In the genomic region with DNA sequence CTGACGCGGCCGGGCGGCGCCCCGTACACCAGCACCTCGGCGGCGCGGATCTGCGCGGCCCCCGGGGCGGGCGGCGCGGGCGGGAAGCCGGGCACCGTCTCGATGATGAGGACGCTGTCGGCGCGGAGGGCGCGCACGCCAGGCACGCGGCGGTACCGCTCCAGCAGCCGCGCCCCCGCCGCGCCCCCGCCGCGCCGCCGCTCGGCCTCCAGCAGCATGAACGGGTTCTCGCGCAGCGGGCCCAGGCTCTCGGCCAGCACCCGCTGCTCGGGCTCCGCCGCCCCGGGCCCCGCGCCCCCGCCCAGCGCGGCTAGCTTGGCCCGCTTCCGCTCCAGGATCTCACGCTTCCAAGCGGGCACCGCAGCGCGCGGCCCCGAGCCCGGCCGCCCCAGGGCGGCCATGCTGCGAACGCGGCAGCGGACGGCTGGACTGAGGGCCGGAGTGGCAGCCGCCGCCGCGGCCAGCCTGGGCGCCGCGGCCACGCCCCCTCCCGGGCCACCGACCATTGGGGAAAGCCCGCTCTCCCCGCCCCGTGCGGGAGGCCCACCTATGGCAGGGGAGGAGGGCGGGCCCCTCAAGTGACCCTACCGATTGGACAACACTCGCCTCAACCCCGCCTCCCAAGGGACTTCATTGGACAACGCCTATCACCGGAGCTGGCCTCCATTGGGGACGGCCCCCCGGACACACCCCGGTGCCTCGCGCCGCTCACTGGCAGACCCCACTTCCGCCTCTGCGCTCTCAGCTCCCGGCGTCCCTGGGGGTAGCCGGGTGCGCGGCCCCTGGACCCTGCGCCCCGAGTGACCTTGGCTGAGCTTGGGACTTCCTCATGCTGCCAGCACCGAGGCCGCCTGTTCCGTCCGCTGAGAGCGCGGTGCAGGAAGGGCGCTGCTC, we compare ENCODE assay signal across 8 cellular contexts. TPM values are rescaled to one million over a fixed set of nuclear protein-coding genes. Genes with fewer than 3 reads are reported as not detected.
DNase-seq lines count a peak whose midpoint lies in the region; ATAC-seq and TF ChIP-seq lines count a peak whose summit lies in the region.

A gene with protein sequence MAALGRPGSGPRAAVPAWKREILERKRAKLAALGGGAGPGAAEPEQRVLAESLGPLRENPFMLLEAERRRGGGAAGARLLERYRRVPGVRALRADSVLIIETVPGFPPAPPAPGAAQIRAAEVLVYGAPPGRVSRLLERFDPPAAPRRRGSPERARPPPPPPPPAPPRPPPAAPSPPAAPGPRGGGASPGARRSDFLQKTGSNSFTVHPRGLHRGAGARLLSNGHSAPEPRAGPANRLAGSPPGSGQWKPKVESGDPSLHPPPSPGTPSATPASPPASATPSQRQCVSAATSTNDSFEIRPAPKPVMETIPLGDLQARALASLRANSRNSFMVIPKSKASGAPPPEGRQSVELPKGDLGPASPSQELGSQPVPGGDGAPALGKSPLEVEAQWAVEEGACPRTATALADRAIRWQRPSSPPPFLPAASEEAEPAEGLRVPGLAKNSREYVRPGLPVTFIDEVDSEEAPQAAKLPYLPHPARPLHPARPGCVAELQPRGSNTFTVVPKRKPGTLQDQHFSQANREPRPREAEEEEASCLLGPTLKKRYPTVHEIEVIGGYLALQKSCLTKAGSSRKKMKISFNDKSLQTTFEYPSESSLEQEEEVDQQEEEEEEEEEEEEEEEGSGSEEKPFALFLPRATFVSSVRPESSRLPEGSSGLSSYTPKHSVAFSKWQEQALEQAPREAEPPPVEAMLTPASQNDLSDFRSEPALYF (minus strand): TSS at position 431 of the 894 bp plus-strand sequence. CDS start 30 bp downstream, at position 401.

- ATAC-seq in GM18498 (IDR thresholded peaks at IDR 0.05; ENCODE audit: unreplicated experiment): peak; percentile 92
- ATAC-seq in HG02938 (IDR thresholded peaks at IDR 0.05; ENCODE audit: unreplicated experiment): peak; percentile 90
- ATAC-seq in right cardiac atrium: peak; percentile 98

- intact Hi-C loops in T-helper 2 cell treated with Interferon-gamma antibody and Interleukin-4, amounts not matched to agents 100 ng/mL and 5 ng/mL, for 36 hours (cut with micrococcal nuclease): loop anchor here (1.0 to 2.0 kb wide), 2 partner anchors 23 to 50 kb away; no protein-coding TSS in a partner anchor
- intact Hi-C loops in ascending aorta (cut with DNase I): loop anchor here (1.0 to 2.0 kb wide), 5 partner anchors 12 to 409 kb away; a partner anchor contains a TSS
- intact Hi-C loops in right cardiac atrium (cut with DNase I): no loop called here
- intact Hi-C loops in vagina (cut with DNase I): no loop called here

- TF ChIP-seq CTCF in ascending aorta (IDR thresholded peaks at IDR 0.05) (peak in 1 of 3 experiments; percentile 29), vagina (IDR thresholded peaks at IDR 0.05) (no peak)

- WGBS in right cardiac atrium: under 1% methylated on average over 118 of the region's 118 CpGs

- DNase-seq in NCI-H187 (lab: John Stamatoyannopoulos, UW): peak; percentile 84 to 96
- DNase-seq in ascending aorta (ENCODE audit: low spot score in 2 of 2): peak; percentile 99 to 100
- DNase-seq in right cardiac atrium: peak; percentile 100
- DNase-seq in pulmonary artery endothelial cell (ENCODE audit: low read depth, low spot score): peak; percentile 96
- peak in 1 of 2 donors; percentile 99 for DNase-seq in vagina (ENCODE audit: extremely low spot score in 2 of 2)

- H3K27me3 ChIP-seq in ascending aorta (no peaks in the 10 kb centered on the region), right cardiac atrium (ENCODE audit: control insufficient read depth, insufficient read depth) (no peaks in the 10 kb centered on the region), vagina (no peaks in the 10 kb centered on the region)

- H3K4me1 ChIP-seq in ascending aorta (peaks cover 20 to 45% of the 10 kb centered on the region in 2 donors), right cardiac atrium (ENCODE audit: control insufficient read depth, insufficient read depth, low read length) (peaks cover 7% of the 10 kb centered on the region), vagina (peaks cover 83% of the 10 kb centered on the region)

- no peaks in the 10 kb centered on the region for H3K9me3 ChIP-seq in ascending aorta
- H3K9me3 ChIP-seq in right cardiac atrium (ENCODE audit: control insufficient read depth, low read length): no peaks in the 10 kb centered on the region
- no peaks in the 10 kb centered on the region for H3K9me3 ChIP-seq in vagina

- H3K36me3 ChIP-seq in ascending aorta (no peaks in the 10 kb centered on the region), vagina (no peaks in the 10 kb centered on the region)

- peak in 1 of 2 donors; percentile 79 for TF ChIP-seq POLR2A in vagina (IDR thresholded peaks at IDR 0.05)

- H3K27ac ChIP-seq in ascending aorta (peak within 1 kb of the TSS; percentile 73 to 75), right cardiac atrium (ENCODE audit: low read length) (peak within 1 kb of the TSS; percentile 85), vagina (peak within 1 kb of the TSS; percentile 42)

- peak within 1 kb of the TSS; percentile 77 to 80 for H3K4me3 ChIP-seq in ascending aorta
- H3K4me3 ChIP-seq in right cardiac atrium (ENCODE audit: low read length): peak within 1 kb of the TSS; percentile 78
- H3K4me3 ChIP-seq in vagina: peak within 1 kb of the TSS; percentile 61 to 72

RNA-seq across cellular contexts. Expression of the gene that starts here (rescaled TPM):
- total RNA-seq in T-helper 2 cell treated with Interferon-gamma antibody and Interleukin-4, amounts not matched to agents 100 ng/mL and 5 ng/mL, for 36 hours: 9.6 and 10.9 TPM in 2 replicates
- 2.8 TPM for total RNA-seq in ascending aorta
- 10 to 100 TPM in 1 of 4 donors, 1 to 10 TPM in 3; 5.4 to 13.9 (median 8.9) TPM for total RNA-seq in right cardiac atrium
- polyA plus RNA-seq in right cardiac atrium: 4.8 TPM
- 5.1 and 6.4 TPM in 2 replicates for total RNA-seq in pulmonary artery endothelial cell
- total RNA-seq in vagina: 6.9 TPM

Comparison
In these comparisons a context has a peak if more than half of its experiments do, and no peak if none do; other contexts are left out.
1. intact Hi-C loops: an anchor here in T-helper 2 cell treated with Interferon-gamma antibody and Interleukin-4, amounts not matched to agents 100 ng/mL and 5 ng/mL, for 36 hours (1.0 to 2.0 kb wide) and ascending aorta (1.0 to 2.0 kb wide); none called in right cardiac atrium and vagina.